Comparison of ENCODE assay signal across 8 cellular contexts in genomic region chr4:24488399-24489164, GRCh38.
DNase-seq lines count a peak whose midpoint lies in the region; ATAC-seq and TF ChIP-seq lines count a peak whose summit lies in the region.

No MANE protein-coding gene starts in this region.

- intact Hi-C loops in left ventricle myocardium inferior (cut with micrococcal nuclease) = no loop called here

- H3K9me3 ChIP-seq in left ventricle myocardium inferior (replicated peaks) = no peaks in the 10 kb centered on the region

- in situ Hi-C loops in Caki2 (cut with HindIII; ENCODE audit: low pct_unique_long_range_greater_than_20kb, low sequenced_read_pairs) = no loop called here

- H3K36me3 ChIP-seq in left ventricle myocardium inferior = no peaks in the 10 kb centered on the region

- TF ChIP-seq CTCF in left ventricle myocardium inferior (IDR thresholded peaks at IDR 0.05; ENCODE audit: borderline replicate concordance) (peak; percentile 90), retinal pigment epithelial cell (conservative IDR thresholded peaks at IDR 0.05; ENCODE audit: low read depth, low read length) (peak; percentile 93)

- H3K4me3 ChIP-seq in left ventricle myocardium inferior (no peak overlapping the region), retinal pigment epithelial cell (ENCODE audit: low read length) (no peak overlapping the region)

- peak; percentile 47 for DNase-seq in Caki2 (ENCODE audit: low read depth)
- DNase-seq in HPDE6-E6E7 (ENCODE audit: extremely low spot score) = peak; percentile 74
- DNase-seq in RPMI7951 (ENCODE audit: low read depth) = peak; percentile 48
- DNase-seq in activated naive CD4-positive, alpha-beta T cell treated with anti-CD3 and anti-CD28 coated beads, Interleukin-2, amount 50 U/mL, for 16 hours = peak; percentile 52
- peak; percentile 76 for DNase-seq in left ventricle myocardium inferior
- no peak for DNase-seq in retinal pigment epithelial cell (ENCODE audit: low read depth)
- no peak for DNase-seq in DMS153 treated with DMSO at 0.1 percent for 48 hours (lab: John Stamatoyannopoulos, UW; ENCODE audit: unreplicated experiment)

- peak; percentile 76 for ATAC-seq in GM19455 (IDR thresholded peaks at IDR 0.05; ENCODE audit: unreplicated experiment)

- H3K27me3 ChIP-seq in left ventricle myocardium inferior (ENCODE audit: low read depth) = peaks cover 2% of the 10 kb centered on the region

- no peaks in the 10 kb centered on the region for H3K4me1 ChIP-seq in left ventricle myocardium inferior

- H3K27ac ChIP-seq in left ventricle myocardium inferior (replicated peaks) = no peak overlapping the region

Comparison
In these comparisons a context has a peak if more than half of its experiments do, and no peak if none do; other contexts are left out.
1. DNase-seq: peak in Caki2 (single experiment), HPDE6-E6E7 (single experiment), RPMI7951 (single experiment), activated naive CD4-positive, alpha-beta T cell treated with anti-CD3 and anti-CD28 coated beads, Interleukin-2, amount 50 U/mL, for 16 hours (single experiment) and left ventricle myocardium inferior (single experiment); none in retinal pigment epithelial cell (single experiment) and DMS153 treated with DMSO at 0.1 percent for 48 hours (single experiment).